25 cellular contexts compared by ENCODE assay signal in genomic region chr14:71465316-71465715, GRCh38.
"Had no signal": no experiment of that assay in that cellular context is flagged by ENCODE, and none has a peak within 500 bp of the region (broad histone marks: within the 10 kb centered on the region; RNA-seq: fewer than 3 reads in every experiment).

No MANE protein-coding gene starts in this region.

- H3K4me3 ChIP-seq: esophagus muscularis mucosa, gastrocnemius medialis, left ventricle myocardium inferior, spleen, thoracic aorta, upper lobe of left lung had no signal

- H3K27me3 ChIP-seq: esophagus muscularis mucosa, gastrocnemius medialis, spleen, upper lobe of left lung had no signal

- H3K36me3 ChIP-seq: esophagus muscularis mucosa, gastrocnemius medialis, thoracic aorta, upper lobe of left lung had no signal

- H3K27me3 Mint-ChIP-seq: activated CD4-positive, alpha-beta memory T cell treated with anti-CD3 and anti-CD28 coated beads, Interleukin-2, amount 10 ng/mL, durations not matched to agents 7 days and 5 days; activated CD4-positive, alpha-beta T cell treated with anti-CD3 and anti-CD28 coated beads for 36 hours; activated CD8-positive, alpha-beta memory T cell treated with anti-CD3 and anti-CD28 coated beads, Interleukin-2, amount 10 ng/mL, durations not matched to agents 7 days and 5 days; activated naive CD8-positive, alpha-beta T cell treated with anti-CD3 and anti-CD28 coated beads for 36 hours; stimulated activated memory B cell treated with anti-CD40 and anti-IgM and Interleukin-4, amounts not matched to agents 10 μg/mL and 1 μg/mL and 100 μg/mL, for 72 hours had no signal

- H3K27ac ChIP-seq: esophagus muscularis mucosa, gastrocnemius medialis, left ventricle myocardium inferior, spleen, thoracic aorta, upper lobe of left lung had no signal

- H3K4me3 Mint-ChIP-seq: activated CD4-positive, alpha-beta memory T cell treated with anti-CD3 and anti-CD28 coated beads, Interleukin-2, amount 10 ng/mL, durations not matched to agents 7 days and 5 days; activated CD4-positive, alpha-beta T cell treated with anti-CD3 and anti-CD28 coated beads for 36 hours; activated CD8-positive, alpha-beta memory T cell treated with anti-CD3 and anti-CD28 coated beads, Interleukin-2, amount 10 ng/mL, durations not matched to agents 7 days and 5 days; activated naive CD8-positive, alpha-beta T cell treated with anti-CD3 and anti-CD28 coated beads for 36 hours; brain; nephron progenitor cell; stimulated activated memory B cell treated with anti-CD40 and anti-IgM and Interleukin-4, amounts not matched to agents 10 μg/mL and 1 μg/mL and 100 μg/mL, for 72 hours; WTC11 had no signal

- H3K9me3 ChIP-seq: esophagus muscularis mucosa, gastrocnemius medialis had no signal

- DNase-seq: activated CD4-positive, alpha-beta memory T cell treated with anti-CD3 and anti-CD28 coated beads, Interleukin-2, amount 10 ng/mL, durations not matched to agents 7 days and 5 days; activated CD4-positive, alpha-beta T cell treated with anti-CD3 and anti-CD28 coated beads for 36 hours; activated CD8-positive, alpha-beta memory T cell treated with anti-CD3 and anti-CD28 coated beads, Interleukin-2, amount 10 ng/mL, durations not matched to agents 7 days and 5 days; activated naive CD8-positive, alpha-beta T cell treated with anti-CD3 and anti-CD28 coated beads for 36 hours; amygdala; cortex of kidney; effector CD8-positive, alpha-beta T cell; gastrocnemius medialis; head of caudate nucleus; left ventricle myocardium inferior; mammary epithelial cell; midbrain; nephron progenitor cell; occipital lobe; posterior cingulate gyrus; spleen; stimulated activated CD4-positive, alpha-beta T cell treated with anti-CD3 and anti-CD28 coated beads, Interleukin-4, amount 100 ng/mL, for 4 hours; SW 1271; T-helper 2 cell; upper lobe of left lung had no signal

- H3K27ac Mint-ChIP-seq: activated CD4-positive, alpha-beta memory T cell treated with anti-CD3 and anti-CD28 coated beads, Interleukin-2, amount 10 ng/mL, durations not matched to agents 7 days and 5 days; activated CD4-positive, alpha-beta T cell treated with anti-CD3 and anti-CD28 coated beads for 36 hours; activated CD8-positive, alpha-beta memory T cell treated with anti-CD3 and anti-CD28 coated beads, Interleukin-2, amount 10 ng/mL, durations not matched to agents 7 days and 5 days; activated naive CD8-positive, alpha-beta T cell treated with anti-CD3 and anti-CD28 coated beads for 36 hours; stimulated activated memory B cell treated with anti-CD40 and anti-IgM and Interleukin-4, amounts not matched to agents 10 μg/mL and 1 μg/mL and 100 μg/mL, for 72 hours; WTC11 had no signal

- H3K4me1 ChIP-seq: gastrocnemius medialis, spleen, upper lobe of left lung had no signal
